Comparison of ENCODE assay signal across 8 cellular contexts in the genomic region with DNA sequence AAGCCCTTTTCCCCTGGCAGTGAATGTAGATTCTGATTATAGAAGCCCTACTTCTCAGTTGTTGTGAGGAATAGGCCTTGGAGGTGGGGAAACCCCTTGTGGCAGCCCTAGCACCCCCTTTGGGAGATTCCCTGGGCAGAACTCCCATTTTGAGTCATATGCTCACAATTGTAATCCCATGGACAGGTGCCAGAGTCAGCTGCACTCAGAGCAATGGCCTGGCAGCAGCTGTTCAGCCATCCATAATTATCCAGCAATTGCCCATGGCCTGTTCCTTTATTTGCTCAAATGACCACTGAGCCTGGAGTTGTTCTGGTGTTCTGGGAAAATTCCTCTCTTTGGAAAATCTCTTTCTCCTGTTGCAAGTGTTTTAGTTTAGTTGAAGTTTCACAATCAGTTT.
A peak's percentile ranks its signal among the peaks of the same experiment; 100 is the strongest.
DNase-seq lines count a peak whose midpoint lies in the region; ATAC-seq and TF ChIP-seq lines count a peak whose summit lies in the region.

No MANE protein-coding gene starts in this region.

- no peak overlapping the region for H3K4me3 ChIP-seq in vagina
- no peak overlapping the region for H3K4me3 ChIP-seq in naive thymus-derived CD4-positive, alpha-beta T cell (ENCODE audit: low read length)

- no peaks in the 10 kb centered on the region for H3K27me3 ChIP-seq in vagina
- no peaks in the 10 kb centered on the region for H3K27me3 ChIP-seq in naive thymus-derived CD4-positive, alpha-beta T cell (ENCODE audit: control insufficient read depth in 2 of 2, insufficient read depth in 2 of 2, low read length in 2 of 2)

- H3K27ac ChIP-seq in vagina = peak overlapping the region; percentile 71
- H3K27ac ChIP-seq in naive thymus-derived CD4-positive, alpha-beta T cell (ENCODE audit: low read depth, low read length) = no peak overlapping the region

- no peaks in the 10 kb centered on the region for H3K27me3 Mint-ChIP-seq in mesothelial cell of epicardium (ENCODE audit: low read depth)
- H3K27me3 Mint-ChIP-seq in naive thymus-derived CD4-positive, alpha-beta T cell = no peaks in the 10 kb centered on the region

- peaks cover 11% of the 10 kb centered on the region for H3K9me3 Mint-ChIP-seq in mesothelial cell of epicardium
- no peaks in the 10 kb centered on the region for H3K9me3 Mint-ChIP-seq in naive thymus-derived CD4-positive, alpha-beta T cell

- peak; percentile 37 for ATAC-seq in GM19463 (IDR thresholded peaks at IDR 0.05; ENCODE audit: unreplicated experiment)
- no peak for ATAC-seq in HG02973 (IDR thresholded peaks at IDR 0.05; ENCODE audit: unreplicated experiment)
- ATAC-seq in naive thymus-derived CD4-positive, alpha-beta T cell = no peak

- no peak overlapping the region for H3K4me3 Mint-ChIP-seq in mesothelial cell of epicardium
- H3K4me3 Mint-ChIP-seq in naive thymus-derived CD4-positive, alpha-beta T cell = no peak overlapping the region

- no peaks in the 10 kb centered on the region for H3K4me1 Mint-ChIP-seq in mesothelial cell of epicardium
- H3K4me1 Mint-ChIP-seq in naive thymus-derived CD4-positive, alpha-beta T cell = peaks cover 0 to 8% (median 0%) of the 10 kb centered on the region in 7 donors

- TF ChIP-seq CTCF in mesothelial cell of epicardium (IDR thresholded peaks at IDR 0.05; ENCODE audit: unreplicated experiment) (no peak), vagina (IDR thresholded peaks at IDR 0.05) (no peak)

- intact Hi-C loops in vagina (cut with DNase I) = no loop called here
- intact Hi-C loops in naive thymus-derived CD4-positive, alpha-beta T cell (cut with micrococcal nuclease) = no loop called here

- H3K36me3 Mint-ChIP-seq in mesothelial cell of epicardium = peaks cover 28% of the 10 kb centered on the region
- H3K36me3 Mint-ChIP-seq in naive thymus-derived CD4-positive, alpha-beta T cell = peaks cover 9 to 51% (median 21%) of the 10 kb centered on the region in 5 donors

- no peaks in the 10 kb centered on the region for H3K9me3 ChIP-seq in vagina
- no peaks in the 10 kb centered on the region for H3K9me3 ChIP-seq in naive thymus-derived CD4-positive, alpha-beta T cell (ENCODE audit: control insufficient read depth in 2 of 3, low read length in 3 of 3)

- TF ChIP-seq POLR2A in vagina (IDR thresholded peaks at IDR 0.05) = no peak

- H3K27ac Mint-ChIP-seq in mesothelial cell of epicardium = peak overlapping the region; percentile 39
- H3K27ac Mint-ChIP-seq in naive thymus-derived CD4-positive, alpha-beta T cell = peak overlapping the region in 1 of 9 donors; percentile 15

- CTCF ChIA-PET in naive thymus-derived CD4-positive, alpha-beta T cell (lab: Charles Lee) = no interaction called here

- peaks cover 27% of the 10 kb centered on the region for H3K4me1 ChIP-seq in vagina
- H3K4me1 ChIP-seq in naive thymus-derived CD4-positive, alpha-beta T cell (ENCODE audit: control insufficient read depth in 2 of 2, insufficient read depth in 2 of 2, low read length in 2 of 2) = no peaks in the 10 kb centered on the region

- POLR2A ChIA-PET in naive thymus-derived CD4-positive, alpha-beta T cell (lab: Charles Lee) = interaction anchor here (0.7 kb wide), 1 partner anchor 128 kb away, joined by 4 read pairs; no protein-coding TSS in a partner anchor

- H3K36me3 ChIP-seq in vagina = peaks cover 0 to 4% of the 10 kb centered on the region in 2 donors
- peaks cover 0 to 13% (median 0%) of the 10 kb centered on the region in 3 experiments for H3K36me3 ChIP-seq in naive thymus-derived CD4-positive, alpha-beta T cell (ENCODE audit: control insufficient read depth in 2 of 3, insufficient read depth in 3 of 3, low read length in 3 of 3)

- DNase-seq in NCI-H2227 (lab: John Stamatoyannopoulos, UW; ENCODE audit: unreplicated experiment) = peak; percentile 67
- DNase-seq in dermis blood vessel endothelial cell = peak; percentile 89
- DNase-seq in mesothelial cell of epicardium (ENCODE audit: low spot score in 2 of 2, unreplicated experiment in 2 of 2) = no peak
- DNase-seq in vagina (ENCODE audit: extremely low spot score in 2 of 2) = no peak
- no peak for DNase-seq in naive thymus-derived CD4-positive, alpha-beta T cell
- DNase-seq in NCI-H1436 (lab: John Stamatoyannopoulos, UW) = no peak

Comparison
In these comparisons a context has a peak if more than half of its experiments do, and no peak if none do; other contexts are left out.
1. DNase-seq: peak in NCI-H2227 (single experiment) and dermis blood vessel endothelial cell (single experiment); none in mesothelial cell of epicardium (0 of 2), vagina (0 of 2), naive thymus-derived CD4-positive, alpha-beta T cell (0 of 9) and NCI-H1436 (single experiment).